1 cellular context compared by ENCODE assay signal in the genomic region with DNA sequence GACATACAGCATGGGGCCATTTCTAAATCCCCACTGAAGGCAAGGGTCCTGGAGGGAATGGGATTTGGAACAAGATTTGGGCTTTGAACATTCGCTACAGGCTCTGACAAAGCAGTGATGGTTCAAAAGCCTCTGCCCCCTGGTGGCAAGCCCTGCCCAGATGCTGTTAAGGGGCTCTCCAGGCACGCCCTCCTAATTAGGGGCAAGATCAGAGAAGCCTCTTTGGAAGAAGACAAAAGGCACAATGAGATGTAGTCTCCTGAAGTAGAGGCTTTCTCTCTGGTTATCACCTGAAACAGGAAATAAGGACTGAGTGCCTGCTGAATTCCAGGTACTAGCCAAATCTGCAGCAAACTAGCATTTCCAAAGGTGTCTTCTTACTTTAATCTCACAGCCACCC. TPM values are rescaled to one million over a fixed set of nuclear protein-coding genes. Genes with fewer than 3 reads are reported as not detected.
"Had no signal": no experiment of that assay in that cellular context is flagged by ENCODE, and none has a peak within 500 bp of the region (broad histone marks: within the 10 kb centered on the region; RNA-seq: fewer than 3 reads in every experiment).

No MANE protein-coding gene starts in this region.

RNA-seq across cellular contexts. Expression of a gene that starts 37.5 kb away (rescaled TPM):
- polyA plus RNA-seq: immature natural killer cell had no signal
